In the genomic region with DNA sequence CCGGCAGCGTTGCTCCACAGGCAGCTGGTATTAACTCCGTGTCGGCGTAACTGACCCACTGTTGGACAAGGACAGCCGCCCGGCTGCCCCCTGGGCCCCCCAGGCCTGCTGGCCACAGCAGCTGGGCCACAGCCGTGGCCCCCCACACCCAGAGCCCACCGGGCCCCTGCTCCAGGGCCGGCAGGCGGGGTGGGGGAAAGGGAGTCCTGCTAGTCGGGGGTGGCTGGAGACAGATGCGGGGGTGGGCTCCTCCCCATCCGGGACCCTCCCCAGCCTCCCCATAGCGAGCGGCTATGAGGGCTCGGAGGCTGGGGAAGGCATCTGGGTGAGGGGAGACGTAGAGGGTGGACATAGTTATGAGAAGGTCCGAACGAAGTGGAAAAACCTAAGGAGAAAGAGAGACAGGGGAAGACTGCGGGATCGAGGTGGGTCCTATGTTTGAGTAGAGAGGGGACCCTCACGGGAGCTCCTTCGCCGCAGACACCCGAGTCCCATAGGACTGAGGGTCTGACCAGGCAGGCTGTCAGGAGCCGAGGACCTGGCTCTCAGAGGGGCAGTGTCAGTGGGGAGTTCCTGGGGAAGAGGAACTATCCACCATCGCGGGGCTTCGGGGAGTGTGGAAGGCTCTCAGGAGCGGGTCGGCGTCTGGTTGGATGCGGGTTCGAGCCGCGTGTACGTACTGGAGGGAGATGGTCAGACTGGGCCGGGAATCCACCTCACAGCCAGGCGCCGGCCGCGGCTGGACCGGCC, we compare ENCODE assay signal across 8 cellular contexts. TPM values are rescaled to one million over a fixed set of nuclear protein-coding genes. Genes with fewer than 3 reads are reported as not detected.
DNase-seq lines count a peak whose midpoint lies in the region; ATAC-seq and TF ChIP-seq lines count a peak whose summit lies in the region.

No MANE protein-coding gene starts in this region.

- H3K4me3 ChIP-seq in cardiac muscle cell (peak overlapping the region; percentile 76), rectal smooth muscle tissue (ENCODE audit: low read length) (peak overlapping the region; percentile 99)

- H3K36me3 ChIP-seq in cardiac muscle cell = peaks cover 6% of the 10 kb centered on the region
- H3K36me3 ChIP-seq in rectal smooth muscle tissue (ENCODE audit: control insufficient read depth, insufficient read depth, low read length) = peaks cover 3% of the 10 kb centered on the region

- ATAC-seq in HG03135 (IDR thresholded peaks at IDR 0.05; ENCODE audit: unreplicated experiment) (peak; percentile 3), GM19035 (IDR thresholded peaks at IDR 0.05; ENCODE audit: unreplicated experiment) (no peak), HG03520 (IDR thresholded peaks at IDR 0.05; ENCODE audit: unreplicated experiment) (no peak)

- H3K4me1 ChIP-seq in cardiac muscle cell (ENCODE audit: low read depth) = peaks cover 7% of the 10 kb centered on the region
- peaks cover 8% of the 10 kb centered on the region for H3K4me1 ChIP-seq in rectal smooth muscle tissue (ENCODE audit: control insufficient read depth, insufficient read depth, low read length)

- TF ChIP-seq CTCF in cardiac muscle cell (IDR thresholded peaks at IDR 0.05; ENCODE audit: low read depth, low read length) = no peak

- H3K9ac ChIP-seq in rectal smooth muscle tissue (ENCODE audit: low read length) = peak overlapping the region; percentile 87

- H3K27me3 ChIP-seq in cardiac muscle cell (no peaks in the 10 kb centered on the region), rectal smooth muscle tissue (ENCODE audit: control insufficient read depth, insufficient read depth, low read length) (no peaks in the 10 kb centered on the region)

- DNase-seq in SIG-M5 treated with dmso at 0.1 percent for 504 hours (lab: John Stamatoyannopoulos, UW; ENCODE audit: unreplicated experiment) = peak; percentile 65
- no peak for DNase-seq in SIG-M5 (lab: John Stamatoyannopoulos, UW)
- DNase-seq in activated T-cell treated with anti-CD3 and anti-CD28 coated beads, Interleukin-2, amount 50 U/mL, for 1 hour = peak; percentile 34
- peak; percentile 5 to 29 for DNase-seq in cardiac muscle cell (ENCODE audit: low read depth in 1 of 2, low spot score in 1 of 2)

- H3K9me3 ChIP-seq in cardiac muscle cell (ENCODE audit: low read depth) = no peaks in the 10 kb centered on the region

- H3K27ac ChIP-seq in cardiac muscle cell (peak overlapping the region; percentile 100), rectal smooth muscle tissue (ENCODE audit: low read depth, low read length) (peak overlapping the region; percentile 91)

RNA-seq across cellular contexts. Expression of gene VARS1, which starts 0.5 kb away (rescaled TPM):
- total RNA-seq in cardiac muscle cell = 46.3 and 49.7 TPM in 2 replicates
- polyA plus RNA-seq in cardiac muscle cell = 51.5 and 63.9 TPM in 2 replicates

RNA-seq across cellular contexts. Expression of gene LSM2, which starts 11.7 kb away (rescaled TPM):
- total RNA-seq in cardiac muscle cell = 58.9 and 64.2 TPM in 2 replicates
- polyA plus RNA-seq in cardiac muscle cell = 76.8 and 88.6 TPM in 2 replicates

RNA-seq across cellular contexts. Expression of gene VWA7, which starts 17.9 kb away (rescaled TPM):
- 16.1 and 24.7 TPM in 2 replicates for total RNA-seq in cardiac muscle cell
- 9.9 and 12.3 TPM in 2 replicates for polyA plus RNA-seq in cardiac muscle cell

RNA-seq across cellular contexts. Expression of gene HSPA1L, which starts 20.0 kb away (rescaled TPM):
- 1.6 and 3.1 TPM in 2 replicates for total RNA-seq in cardiac muscle cell
- 4.5 and 5.2 TPM in 2 replicates for polyA plus RNA-seq in cardiac muscle cell

RNA-seq across cellular contexts. Expression of gene HSPA1A, which starts 20.3 kb away (rescaled TPM):
- 122 and 167 TPM in 2 replicates for total RNA-seq in cardiac muscle cell
- polyA plus RNA-seq in cardiac muscle cell = 51.2 and 92.3 TPM in 2 replicates
